ENCODE assay signal across 19 cellular contexts in genomic region chr14:41558527-41558926, GRCh38. TPM values are rescaled to one million over a fixed set of nuclear protein-coding genes. Genes with fewer than 3 reads are reported as not detected.
DNase-seq lines count a peak whose midpoint lies in the region; TF ChIP-seq lines count a peak whose summit lies in the region.
"Had no signal": no experiment of that assay in that cellular context is flagged by ENCODE, and none has a peak within 500 bp of the region (broad histone marks: within the 10 kb centered on the region; RNA-seq: fewer than 3 reads in every experiment).

No MANE protein-coding gene starts in this region.

- DNase-seq in NCI-H1105 treated with DMSO at 0.1 percent for 48 hours (lab: John Stamatoyannopoulos, UW): peak; percentile 98
- DNase-seq in NCI-H1694 treated with DMSO at 0.1 percent for 48 hours (lab: John Stamatoyannopoulos, UW): peak; percentile 11
- peak; percentile 41 for DNase-seq in NCI-H748 (lab: John Stamatoyannopoulos, UW; ENCODE audit: unreplicated experiment)
- DNase-seq in GM10248 (ENCODE audit: extremely low spot score): no peak
- no peak for DNase-seq in COR-L47 (lab: John Stamatoyannopoulos, UW)
- DNase-seq in stimulated activated CD8-positive, alpha-beta memory T cell treated with anti-CD3 and anti-CD28 coated beads, Interleukin-4, amount 100 ng/mL, for 48 hours: no peak
- DNase-seq: Caco-2; CD4-positive, CD25-positive, alpha-beta regulatory T cell; DMS 273 treated with DMSO at 0.1 percent for 48 hours; GDM1; H9; HFFc6; Kasumi-1; NCI-H146; NCI-H2081 treated with DMSO at 0.1 percent for 48 hours; NK-92 treated with Interleukin-12 subunit alpha and Interleukin-12 subunit beta, amount 100 ng/mL, for 24 hours; T-cell had no signal

- TF ChIP-seq EP300 in neural cell (conservative IDR thresholded peaks at IDR 0.05; ENCODE audit: poor library complexity, severe bottlenecking): peak; percentile 76

- no peaks in the 10 kb centered on the region for H3K27me3 ChIP-seq in neural cell (ENCODE audit: insufficient read depth, low read depth, low read length)

- no peaks in the 10 kb centered on the region for H3K79me2 ChIP-seq in neural cell (replicated peaks; ENCODE audit: insufficient read depth, low read length)

- TF ChIP-seq RAD21 in neural cell (conservative IDR thresholded peaks at IDR 0.05): no peak

- H4K20me1 ChIP-seq in neural cell (ENCODE audit: insufficient read depth): no peaks in the 10 kb centered on the region

- H3K27ac ChIP-seq in neural cell (ENCODE audit: low read length): no peak overlapping the region
- H3K27ac ChIP-seq: RWPE1 had no signal

- H3F3A ChIP-seq in neural cell (ENCODE audit: insufficient read depth, low read length, poor library complexity, severe bottlenecking): no peaks in the 10 kb centered on the region

- no peak overlapping the region for H3K9ac ChIP-seq in neural cell (ENCODE audit: low read length)

- no peaks in the 10 kb centered on the region for H3K9me3 ChIP-seq in neural cell (ENCODE audit: low read length)
- H3K9me3 ChIP-seq: Caco-2 had no signal

- no peaks in the 10 kb centered on the region for H3K9me2 ChIP-seq in neural cell (ENCODE audit: insufficient read depth, low read length)

- TF ChIP-seq CTCF in neural cell (IDR thresholded peaks at IDR 0.05; ENCODE audit: poor library complexity, severe bottlenecking): no peak
- no peak for TF ChIP-seq CTCF in GM10248 (IDR thresholded peaks at IDR 0.05; ENCODE audit: control extremely low read depth, extremely low read depth, low read depth, missing control alignments)

- CTCF ChIA-PET in GM10248 (lab: Yijun Ruan, JAX): interaction anchor here (2.4 kb wide), 1 partner anchor 14 kb away, joined by 8 read pairs; no protein-coding TSS in a partner anchor

- POLR2A ChIA-PET in GM10248 (lab: Yijun Ruan, JAX): no interaction called here

- H3K4me3 ChIP-seq in neural cell (ENCODE audit: low read length): no peak overlapping the region

- no peaks in the 10 kb centered on the region for H3K36me3 ChIP-seq in neural cell (ENCODE audit: insufficient read depth, low read length)

- H2AFZ ChIP-seq in neural cell (ENCODE audit: low read depth, low read length): no peak overlapping the region

- H3K4me2 ChIP-seq in neural cell (ENCODE audit: low read length): no peak overlapping the region

TF ChIP-seq in neural cell, 6 proteins besides CTCF, POLR2A, EP300 and RAD21:
- peak; percentile 59 for TF ChIP-seq POLR2AphosphoS5 (IDR thresholded peaks at IDR 0.05)
- TF ChIP-seq TAF1 (IDR thresholded peaks at IDR 0.05; ENCODE audit: low read depth): no peak

RNA-seq across cellular contexts. Expression of gene LRFN5, which starts 48.1 kb away (rescaled TPM):
- polyA plus RNA-seq in neural cell: 21.8 and 24.5 TPM in 2 replicates
- polyA minus RNA-seq in neural cell: 90.3 and 106 TPM in 2 replicates
- polyA plus RNA-seq: CD4-positive, CD25-positive, alpha-beta regulatory T cell had no signal

Comparison
In these comparisons a context has a peak if more than half of its experiments do, and no peak if none do; other contexts are left out.
1. DNase-seq: peak in NCI-H1105 treated with DMSO at 0.1 percent for 48 hours (single experiment), NCI-H1694 treated with DMSO at 0.1 percent for 48 hours (single experiment) and NCI-H748 (single experiment); none in GM10248 (single experiment), COR-L47 (single experiment) and stimulated activated CD8-positive, alpha-beta memory T cell treated with anti-CD3 and anti-CD28 coated beads, Interleukin-4, amount 100 ng/mL, for 48 hours (single experiment).